15 cellular contexts compared by ENCODE assay signal in the genomic region with DNA sequence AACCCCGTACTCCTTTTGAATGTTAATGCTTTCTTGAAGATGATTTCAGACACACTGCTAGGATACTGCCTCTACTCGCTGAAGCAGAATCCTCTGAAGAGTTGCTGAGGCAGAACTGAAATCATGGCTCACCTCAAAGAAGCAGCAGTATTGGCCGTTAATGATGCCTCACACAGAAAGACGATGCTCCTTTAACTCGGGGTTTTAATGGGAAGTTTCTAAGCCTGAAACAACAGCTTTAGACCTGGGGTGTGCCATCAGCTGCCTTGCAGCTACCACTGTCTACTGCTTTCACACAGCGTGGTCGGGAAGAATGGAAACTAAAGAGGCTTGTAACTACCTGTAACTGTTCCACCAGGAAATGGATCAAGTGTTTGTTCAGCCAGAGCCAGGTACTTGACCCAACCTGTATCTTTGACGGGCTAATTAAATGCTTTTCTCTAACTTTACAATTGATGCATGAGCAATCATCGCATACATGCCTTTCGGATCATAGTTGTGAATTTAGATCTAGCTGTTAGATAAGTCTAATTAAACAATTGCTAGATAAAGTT. TPM values are rescaled to one million over a fixed set of nuclear protein-coding genes. Genes with fewer than 3 reads are reported as not detected.
DNase-seq lines count a peak whose midpoint lies in the region; ATAC-seq and TF ChIP-seq lines count a peak whose summit lies in the region.
"Had no signal": no experiment of that assay in that cellular context is flagged by ENCODE, and none has a peak within 500 bp of the region (broad histone marks: within the 10 kb centered on the region; RNA-seq: fewer than 3 reads in every experiment).

A gene (plus strand): TSS at position 86 of the 554 bp plus-strand sequence. CDS start 8,440 bp downstream, outside the sequence.

- no peak within 1 kb of the TSS for H3K4me3 ChIP-seq in muscle layer of duodenum (ENCODE audit: low read depth in 1 of 2, low read length in 2 of 2)
- no peak within 1 kb of the TSS for H3K4me3 ChIP-seq in foreskin fibroblast (ENCODE audit: low read depth in 1 of 2, low read length in 2 of 2)

- peaks cover 0 to 29% of the 10 kb centered on the region in 2 donors for H3K4me1 ChIP-seq in muscle layer of duodenum (ENCODE audit: control insufficient read depth in 1 of 2, insufficient read depth in 2 of 2, low read length in 2 of 2)

- no peaks in the 10 kb centered on the region for H3K36me3 Mint-ChIP-seq in WTC11

- POLR2A ChIA-PET in WTC11 (lab: Charles Lee): no interaction called here

- TF ChIP-seq CTCF in WTC11 (IDR thresholded peaks at IDR 0.05): no peak
- no peak for TF ChIP-seq CTCF in foreskin fibroblast (IDR thresholded peaks at IDR 0.05; ENCODE audit: low read depth, low read length)

- peak; percentile 77 for DNase-seq in DMS153 treated with DMSO at 0.1 percent for 48 hours (lab: John Stamatoyannopoulos, UW; ENCODE audit: unreplicated experiment)
- peak; percentile 84 for DNase-seq in NCI-H2029 (lab: John Stamatoyannopoulos, UW)
- no peak for DNase-seq in WTC11 (ENCODE audit: low spot score)
- no peak for DNase-seq in foreskin fibroblast
- no peak for DNase-seq in NK-92 treated with Interleukin-12 subunit alpha and Interleukin-12 subunit beta, amount 100 ng/mL, for 24 hours (lab: John Stamatoyannopoulos, UW)
- DNase-seq: activated CD4-positive, alpha-beta T cell treated with anti-CD3 and anti-CD28 coated beads, Interleukin-2, amount 50 U/mL, for 1 hour; activated effector memory CD4-positive, alpha-beta T cell treated with anti-CD3 and anti-CD28 coated beads, Interleukin-2, amount 50 U/mL, for 16 hours; central memory CD4-positive, alpha-beta T cell; OCI-M1; T-helper 1 cell had no signal

- H3K9me3 ChIP-seq in muscle layer of duodenum (ENCODE audit: control insufficient read depth in 1 of 2, low read length in 2 of 2): no peaks in the 10 kb centered on the region

- no peaks in the 10 kb centered on the region for H3K9me3 Mint-ChIP-seq in WTC11

- no peak within 1 kb of the TSS for H3K4me3 Mint-ChIP-seq in WTC11

- H3K4me1 Mint-ChIP-seq in WTC11: peaks cover 28% of the 10 kb centered on the region

- CTCF ChIA-PET in WTC11 (lab: Charles Lee): interaction anchor here (1.0 kb wide), 1 partner anchor 85 kb away, joined by 5 read pairs; no protein-coding TSS in a partner anchor

- ATAC-seq in WTC11 (peak; percentile 44; the same call in 1 of the 2 replicates), GM21576 (IDR thresholded peaks at IDR 0.05; ENCODE audit: unreplicated experiment) (no peak), HG03520 (IDR thresholded peaks at IDR 0.05; ENCODE audit: unreplicated experiment) (no peak)

- no peaks in the 10 kb centered on the region for H3K36me3 ChIP-seq in muscle layer of duodenum (ENCODE audit: control insufficient read depth in 1 of 2, insufficient read depth in 2 of 2, low read length in 2 of 2)

- peak within 1 kb of the TSS; percentile 22 for H3K27ac Mint-ChIP-seq in WTC11

- peak within 1 kb of the TSS; percentile 27 for H3K27ac ChIP-seq in muscle layer of duodenum (ENCODE audit: low read length)

- no peaks in the 10 kb centered on the region for H3K27me3 ChIP-seq in muscle layer of duodenum (ENCODE audit: low read depth, low read length)

- no peaks in the 10 kb centered on the region for H3K27me3 Mint-ChIP-seq in WTC11 (ENCODE audit: low read depth)

TF ChIP-seq in WTC11, 78 proteins besides CTCF, POLR2A, EP300 and RAD21:
- TF ChIP-seq, protein P1, sequence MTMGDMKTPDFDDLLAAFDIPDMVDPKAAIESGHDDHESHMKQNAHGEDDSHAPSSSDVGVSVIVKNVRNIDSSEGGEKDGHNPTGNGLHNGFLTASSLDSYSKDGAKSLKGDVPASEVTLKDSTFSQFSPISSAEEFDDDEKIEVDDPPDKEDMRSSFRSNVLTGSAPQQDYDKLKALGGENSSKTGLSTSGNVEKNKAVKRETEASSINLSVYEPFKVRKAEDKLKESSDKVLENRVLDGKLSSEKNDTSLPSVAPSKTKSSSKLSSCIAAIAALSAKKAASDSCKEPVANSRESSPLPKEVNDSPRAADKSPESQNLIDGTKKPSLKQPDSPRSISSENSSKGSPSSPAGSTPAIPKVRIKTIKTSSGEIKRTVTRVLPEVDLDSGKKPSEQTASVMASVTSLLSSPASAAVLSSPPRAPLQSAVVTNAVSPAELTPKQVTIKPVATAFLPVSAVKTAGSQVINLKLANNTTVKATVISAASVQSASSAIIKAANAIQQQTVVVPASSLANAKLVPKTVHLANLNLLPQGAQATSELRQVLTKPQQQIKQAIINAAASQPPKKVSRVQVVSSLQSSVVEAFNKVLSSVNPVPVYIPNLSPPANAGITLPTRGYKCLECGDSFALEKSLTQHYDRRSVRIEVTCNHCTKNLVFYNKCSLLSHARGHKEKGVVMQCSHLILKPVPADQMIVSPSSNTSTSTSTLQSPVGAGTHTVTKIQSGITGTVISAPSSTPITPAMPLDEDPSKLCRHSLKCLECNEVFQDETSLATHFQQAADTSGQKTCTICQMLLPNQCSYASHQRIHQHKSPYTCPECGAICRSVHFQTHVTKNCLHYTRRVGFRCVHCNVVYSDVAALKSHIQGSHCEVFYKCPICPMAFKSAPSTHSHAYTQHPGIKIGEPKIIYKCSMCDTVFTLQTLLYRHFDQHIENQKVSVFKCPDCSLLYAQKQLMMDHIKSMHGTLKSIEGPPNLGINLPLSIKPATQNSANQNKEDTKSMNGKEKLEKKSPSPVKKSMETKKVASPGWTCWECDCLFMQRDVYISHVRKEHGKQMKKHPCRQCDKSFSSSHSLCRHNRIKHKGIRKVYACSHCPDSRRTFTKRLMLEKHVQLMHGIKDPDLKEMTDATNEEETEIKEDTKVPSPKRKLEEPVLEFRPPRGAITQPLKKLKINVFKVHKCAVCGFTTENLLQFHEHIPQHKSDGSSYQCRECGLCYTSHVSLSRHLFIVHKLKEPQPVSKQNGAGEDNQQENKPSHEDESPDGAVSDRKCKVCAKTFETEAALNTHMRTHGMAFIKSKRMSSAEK (CRISPR knock-in tag; IDR thresholded peaks at IDR 0.05; ENCODE audit: borderline replicate concordance): no peak
- no peak for TF ChIP-seq MYBL2 (CRISPR knock-in tag; IDR thresholded peaks at IDR 0.05)
- TF ChIP-seq, protein P2, sequence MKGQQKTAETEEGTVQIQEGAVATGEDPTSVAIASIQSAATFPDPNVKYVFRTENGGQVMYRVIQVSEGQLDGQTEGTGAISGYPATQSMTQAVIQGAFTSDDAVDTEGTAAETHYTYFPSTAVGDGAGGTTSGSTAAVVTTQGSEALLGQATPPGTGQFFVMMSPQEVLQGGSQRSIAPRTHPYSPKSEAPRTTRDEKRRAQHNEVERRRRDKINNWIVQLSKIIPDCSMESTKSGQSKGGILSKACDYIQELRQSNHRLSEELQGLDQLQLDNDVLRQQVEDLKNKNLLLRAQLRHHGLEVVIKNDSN (CRISPR knock-in tag; IDR thresholded peaks at IDR 0.05): no peak
- TF ChIP-seq, protein P3, sequence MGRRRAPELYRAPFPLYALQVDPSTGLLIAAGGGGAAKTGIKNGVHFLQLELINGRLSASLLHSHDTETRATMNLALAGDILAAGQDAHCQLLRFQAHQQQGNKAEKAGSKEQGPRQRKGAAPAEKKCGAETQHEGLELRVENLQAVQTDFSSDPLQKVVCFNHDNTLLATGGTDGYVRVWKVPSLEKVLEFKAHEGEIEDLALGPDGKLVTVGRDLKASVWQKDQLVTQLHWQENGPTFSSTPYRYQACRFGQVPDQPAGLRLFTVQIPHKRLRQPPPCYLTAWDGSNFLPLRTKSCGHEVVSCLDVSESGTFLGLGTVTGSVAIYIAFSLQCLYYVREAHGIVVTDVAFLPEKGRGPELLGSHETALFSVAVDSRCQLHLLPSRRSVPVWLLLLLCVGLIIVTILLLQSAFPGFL (CRISPR knock-in tag; IDR thresholded peaks at IDR 0.05; ENCODE audit: borderline replicate concordance): no peak

RNA-seq across cellular contexts. Expression of the gene that starts here (rescaled TPM):
- total RNA-seq in WTC11 (2021): not detected in 3 replicates
- total RNA-seq: Daoy, fibroblast of lung had no signal

Comparison
In these comparisons a context has a peak if more than half of its experiments do, and no peak if none do; other contexts are left out.
1. Peak in ATAC-seq in WTC11; RNA of the gene not detected or under 1 TPM.
2. DNase-seq: peak in DMS153 treated with DMSO at 0.1 percent for 48 hours (single experiment) and NCI-H2029 (single experiment); none in WTC11 (single experiment), foreskin fibroblast (0 of 2) and NK-92 treated with Interleukin-12 subunit alpha and Interleukin-12 subunit beta, amount 100 ng/mL, for 24 hours (single experiment).